Comparison of ENCODE assay signal across 34 cellular contexts in genomic region chr18:44241041-44241440, GRCh38.
"Had no signal": no experiment of that assay in that cellular context is flagged by ENCODE, and none has a peak within 500 bp of the region (broad histone marks: within the 10 kb centered on the region; RNA-seq: fewer than 3 reads in every experiment).

No MANE protein-coding gene starts in this region.

- H3K9me3 ChIP-seq: adrenal gland, ascending aorta, body of pancreas, breast epithelium had no signal

- DNase-seq: activated effector memory CD4-positive, alpha-beta T cell treated with anti-CD3 and anti-CD28 coated beads, Interleukin-2, amount 50 U/mL, for 16 hours; activated effector memory CD4-positive, alpha-beta T cell treated with Interleukin-2 at 50 U/mL for 16 hours; activated gamma-delta T cell; activated gamma-delta T cell treated with Interleukin-2 at 50 U/mL for 16 hours; activated naive CD4-positive, alpha-beta T cell; activated naive CD4-positive, alpha-beta T cell treated with anti-CD3 and anti-CD28 coated beads for 36 hours; activated naive CD4-positive, alpha-beta T cell treated with anti-CD3 and anti-CD28 coated beads, Interleukin-2, amount 10 ng/mL, durations not matched to agents 7 days and 5 days; activated naive CD4-positive, alpha-beta T cell treated with anti-CD3 and anti-CD28 coated beads, Interleukin-2, amount 50 U/mL, for 16 hours; activated naive CD4-positive, alpha-beta T cell treated with Interleukin-2 at 50 U/mL for 16 hours; activated naive CD8-positive, alpha-beta T cell treated with anti-CD3 and anti-CD28 coated beads for 36 hours; activated naive CD8-positive, alpha-beta T cell treated with anti-CD3 and anti-CD28 coated beads, Interleukin-2, amount 10 ng/mL, durations not matched to agents 7 days and 5 days; activated naive CD8-positive, alpha-beta T cell treated with anti-CD3 and anti-CD28 coated beads, Interleukin-2, amount 50 U/mL, for 24 hours; activated T-cell treated with anti-CD3 and anti-CD28 coated beads, Interleukin-2, amount 50 U/mL, for 1 hour; activated T-cell treated with anti-CD3 and anti-CD28 coated beads, Interleukin-2, amount 50 U/mL, for 24 hours; activated T-cell treated with anti-CD3 and anti-CD28 coated beads, Interleukin-2, amount 50 U/mL, for 4 hours; activated T-cell treated with anti-CD3 and anti-CD28 coated beads, Interleukin-2, amount 50 U/mL, for 48 hours; activated T-cell treated with anti-CD3 and anti-CD28 coated beads, Interleukin-2, amount 50 U/mL, for 72 hours; adrenal gland; amniotic stem cell; amygdala; anterior cingulate cortex; aorta; body of pancreas; brain microvascular endothelial cell; caudate nucleus; central memory CD4-positive, alpha-beta T cell; cerebellar nuclear complex had no signal

- H3K4me3 ChIP-seq: adrenal gland, ascending aorta, body of pancreas, breast epithelium, cardiac muscle cell had no signal

- H3K4me1 ChIP-seq: adrenal gland, ascending aorta, body of pancreas, breast epithelium had no signal

- ATAC-seq: activated naive CD4-positive, alpha-beta T cell treated with anti-CD3 and anti-CD28 coated beads, Interleukin-2, amount 50 U/mL, for 72 hours; activated naive CD8-positive, alpha-beta T cell treated with anti-CD3 and anti-CD28 coated beads, Interleukin-2, amount 50 U/mL, for 24 hours; activated T-cell treated with anti-CD3 and anti-CD28 coated beads, Interleukin-2, amount 50 U/mL, for 4 hours; activated T-cell treated with anti-CD3 and anti-CD28 coated beads, Interleukin-2, amount 50 U/mL, for 72 hours; activated T-helper 17 cell treated with anti-CD3 and anti-CD28 coated beads, Interleukin-2, amount 50 U/mL, for 72 hours; body of pancreas had no signal

- H3K27ac ChIP-seq: adrenal gland, ascending aorta, body of pancreas, brain microvascular endothelial cell, breast epithelium, cardiac muscle cell had no signal

- H3K27me3 ChIP-seq: adrenal gland, ascending aorta, body of pancreas, brain microvascular endothelial cell, breast epithelium, cardiac muscle cell had no signal

- FAIRE-seq: astrocyte, bronchial epithelial cell had no signal

- H3K36me3 ChIP-seq: adrenal gland, ascending aorta, brain microvascular endothelial cell, breast epithelium, cardiac muscle cell had no signal
